ENCODE assay signal across 1 cellular context in the genomic region with DNA sequence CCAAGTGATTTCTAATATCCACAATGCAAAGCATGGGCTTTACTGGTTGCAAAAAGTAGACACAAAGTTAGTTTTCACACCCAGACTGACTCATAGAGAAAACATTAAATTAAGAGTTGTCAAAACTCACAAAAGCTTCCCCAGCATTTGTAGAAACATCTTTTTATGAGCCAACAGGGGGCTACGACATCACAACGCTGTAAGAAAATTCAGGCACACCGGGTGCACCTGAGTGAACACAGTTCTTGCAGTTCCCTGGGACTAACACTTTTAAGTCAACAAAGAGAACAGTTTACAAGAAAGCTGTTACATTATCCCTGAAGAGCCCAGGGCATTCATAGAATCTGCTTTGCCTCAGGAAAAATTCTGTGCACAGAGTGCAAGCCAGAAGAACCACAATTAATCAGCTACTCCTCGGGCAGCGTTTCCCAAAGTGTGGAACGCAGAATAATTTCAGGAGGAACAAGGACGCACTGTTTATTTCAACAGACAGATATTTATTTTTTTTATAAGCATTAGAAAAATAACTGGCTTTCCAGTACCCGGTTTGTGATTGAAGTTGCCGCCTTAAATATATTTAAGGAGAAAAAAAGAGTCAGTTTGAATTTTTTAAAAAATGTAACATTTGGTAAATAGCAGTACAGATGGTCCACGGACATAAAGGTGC.
TF ChIP-seq lines count a peak whose summit lies in the region.

No MANE protein-coding gene starts in this region.

TF ChIP-seq in IMR-90, 13 proteins besides CTCF, POLR2A, EP300 and RAD21:
- TF ChIP-seq MAFK (IDR thresholded peaks at IDR 0.05; ENCODE audit: low read depth, low read length) (no peak), NFE2L2 (IDR thresholded peaks at IDR 0.05; ENCODE audit: low read depth, low read length) (no peak), RFX5 (IDR thresholded peaks at IDR 0.05; ENCODE audit: low read depth, low read length) (no peak), MAZ (IDR thresholded peaks at IDR 0.05; ENCODE audit: borderline replicate concordance, low read depth, low read length) (no peak), BHLHE40 (IDR thresholded peaks at IDR 0.05; ENCODE audit: low read depth, low read length) (no peak), CEBPB (IDR thresholded peaks at IDR 0.05; ENCODE audit: low read depth, low read length) (no peak), CHD1 (IDR thresholded peaks at IDR 0.05; ENCODE audit: low read depth, low read length) (no peak), SMC3 (IDR thresholded peaks at IDR 0.05; ENCODE audit: low read depth, low read length) (no peak), RCOR1 (IDR thresholded peaks at IDR 0.05; ENCODE audit: insufficient replicate concordance, low read length) (no peak), MXI1 (IDR thresholded peaks at IDR 0.05; ENCODE audit: borderline replicate concordance, low read depth, low read length) (no peak)
- TF ChIP-seq, protein P1, sequence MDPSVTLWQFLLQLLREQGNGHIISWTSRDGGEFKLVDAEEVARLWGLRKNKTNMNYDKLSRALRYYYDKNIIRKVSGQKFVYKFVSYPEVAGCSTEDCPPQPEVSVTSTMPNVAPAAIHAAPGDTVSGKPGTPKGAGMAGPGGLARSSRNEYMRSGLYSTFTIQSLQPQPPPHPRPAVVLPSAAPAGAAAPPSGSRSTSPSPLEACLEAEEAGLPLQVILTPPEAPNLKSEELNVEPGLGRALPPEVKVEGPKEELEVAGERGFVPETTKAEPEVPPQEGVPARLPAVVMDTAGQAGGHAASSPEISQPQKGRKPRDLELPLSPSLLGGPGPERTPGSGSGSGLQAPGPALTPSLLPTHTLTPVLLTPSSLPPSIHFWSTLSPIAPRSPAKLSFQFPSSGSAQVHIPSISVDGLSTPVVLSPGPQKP (IDR thresholded peaks at IDR 0.05; ENCODE audit: borderline replicate concordance, low read depth, low read length) = no peak
- TF ChIP-seq, protein P2, sequence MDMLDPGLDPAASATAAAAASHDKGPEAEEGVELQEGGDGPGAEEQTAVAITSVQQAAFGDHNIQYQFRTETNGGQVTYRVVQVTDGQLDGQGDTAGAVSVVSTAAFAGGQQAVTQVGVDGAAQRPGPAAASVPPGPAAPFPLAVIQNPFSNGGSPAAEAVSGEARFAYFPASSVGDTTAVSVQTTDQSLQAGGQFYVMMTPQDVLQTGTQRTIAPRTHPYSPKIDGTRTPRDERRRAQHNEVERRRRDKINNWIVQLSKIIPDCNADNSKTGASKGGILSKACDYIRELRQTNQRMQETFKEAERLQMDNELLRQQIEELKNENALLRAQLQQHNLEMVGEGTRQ (IDR thresholded peaks at IDR 0.05; ENCODE audit: low read depth, low read length) = no peak
